8 cellular contexts compared by ENCODE assay signal in the genomic region with DNA sequence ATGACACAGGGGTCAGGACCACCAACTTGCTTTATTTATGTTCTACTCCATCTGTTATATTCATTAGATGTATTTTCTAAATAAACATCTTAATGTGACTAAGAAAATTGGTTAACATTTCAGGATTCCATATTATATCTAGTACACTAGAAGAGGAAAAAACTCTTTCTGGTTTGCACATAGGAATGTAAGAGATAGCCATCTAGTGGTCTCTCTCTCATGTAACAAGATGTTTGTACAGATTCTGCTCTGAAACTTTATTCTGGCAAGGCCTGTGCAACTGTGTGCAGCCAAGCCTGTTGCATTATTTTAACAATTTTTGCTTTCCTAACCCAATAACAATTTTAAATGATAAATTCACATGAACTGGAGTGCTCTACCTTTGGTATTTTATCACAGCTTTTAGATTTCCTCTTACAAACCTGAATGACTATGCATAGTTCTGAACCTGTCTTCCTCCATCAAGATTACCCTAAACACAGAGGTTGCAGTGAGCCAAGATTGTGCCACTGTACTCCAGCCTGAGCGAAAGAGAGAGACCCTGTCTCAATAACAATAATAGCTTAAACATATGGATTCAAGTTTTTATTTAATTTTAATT.
DNase-seq lines count a peak whose midpoint lies in the region; ATAC-seq, FAIRE-seq and TF ChIP-seq lines count a peak whose summit lies in the region.

No MANE protein-coding gene starts in this region.

- no peaks in the 10 kb centered on the region for H3K9me3 ChIP-seq in pancreas

- DNase-seq in Ammon's horn (ENCODE audit: low spot score): peak; percentile 56
- DNase-seq in NCI-H460 (ENCODE audit: extremely low read depth, low read depth): peak; percentile 30
- DNase-seq in epithelial cell of proximal tubule (ENCODE audit: low read depth): peak; percentile 6
- no peak for DNase-seq in pancreas
- DNase-seq in stimulated activated CD4-positive, alpha-beta T cell treated with anti-CD3 and anti-CD28 coated beads, Interleukin-15, amount 100 ng/mL, for 24 hours: no peak
- DNase-seq in central memory CD4-positive, alpha-beta T cell: no peak
- no peak for DNase-seq in ecto neural progenitor cell (ENCODE audit: low spot score)

- H3K4me3 ChIP-seq in epithelial cell of proximal tubule (ENCODE audit: low read depth, low read length) (no peak overlapping the region), pancreas (no peak overlapping the region)

- H3K27ac ChIP-seq in pancreas: no peak overlapping the region

- ATAC-seq in GM19351 (IDR thresholded peaks at IDR 0.05; ENCODE audit: unreplicated experiment) (peak; percentile 80), pancreas (peak in 1 of 4 donors; percentile 23)

- no peaks in the 10 kb centered on the region for H3K36me3 ChIP-seq in pancreas

- 97% methylated on average over 1 of the region's 1 CpG for WGBS in pancreas, 2 donors

- TF ChIP-seq CTCF in epithelial cell of proximal tubule (conservative IDR thresholded peaks at IDR 0.05; ENCODE audit: low read depth, low read length) (peak; percentile 68), pancreas (IDR thresholded peaks at IDR 0.05) (no peak)

- no peaks in the 10 kb centered on the region for H3K4me1 ChIP-seq in pancreas

- peak; percentile 60 for FAIRE-seq in pancreas (lab: Jason Lieb, UNC)

- intact Hi-C loops in pancreas (cut with DNase I): no loop called here

- no peaks in the 10 kb centered on the region for H3K27me3 ChIP-seq in pancreas

Comparison
In these comparisons a context has a peak if more than half of its experiments do, and no peak if none do; other contexts are left out.
1. DNase-seq: peak in Ammon's horn (single experiment), NCI-H460 (single experiment) and epithelial cell of proximal tubule (single experiment); none in pancreas (0 of 6), stimulated activated CD4-positive, alpha-beta T cell treated with anti-CD3 and anti-CD28 coated beads, Interleukin-15, amount 100 ng/mL, for 24 hours (single experiment), central memory CD4-positive, alpha-beta T cell (single experiment) and ecto neural progenitor cell (single experiment).